1 cellular context compared by ENCODE assay signal in genomic region chr3:50356553-50356952, GRCh38.
A peak's percentile ranks its signal among the peaks of the same experiment; 100 is the strongest.
TF ChIP-seq lines count a peak whose summit lies in the region.

No MANE protein-coding gene starts in this region.

TF ChIP-seq in HepG2, 621 proteins besides CTCF, POLR2A, EP300 and RAD21:
- 0 out of 2 replicates have a peak, but pooled peaks have one; percentile 7 for TF ChIP-seq ZFY (CRISPR knock-in tag; IDR thresholded peaks at IDR 0.05)
- TF ChIP-seq HDAC1 (CRISPR knock-in tag; IDR thresholded peaks at IDR 0.05): no peak
- no peak for TF ChIP-seq MED13 (CRISPR knock-in tag; IDR thresholded peaks at IDR 0.05)
- no peak for TF ChIP-seq ZNF564 (CRISPR knock-in tag; IDR thresholded peaks at IDR 0.05)
- TF ChIP-seq ZNF143 (CRISPR knock-in tag; IDR thresholded peaks at IDR 0.05): no peak
- 0 out of 2 replicates have a peak, but pooled peaks have one; percentile 5 for TF ChIP-seq FOSL2 (CRISPR knock-in tag; IDR thresholded peaks at IDR 0.05)
- TF ChIP-seq ZKSCAN8 (CRISPR knock-in tag; IDR thresholded peaks at IDR 0.05; ENCODE audit: borderline replicate concordance): no peak
- TF ChIP-seq, protein P1, sequence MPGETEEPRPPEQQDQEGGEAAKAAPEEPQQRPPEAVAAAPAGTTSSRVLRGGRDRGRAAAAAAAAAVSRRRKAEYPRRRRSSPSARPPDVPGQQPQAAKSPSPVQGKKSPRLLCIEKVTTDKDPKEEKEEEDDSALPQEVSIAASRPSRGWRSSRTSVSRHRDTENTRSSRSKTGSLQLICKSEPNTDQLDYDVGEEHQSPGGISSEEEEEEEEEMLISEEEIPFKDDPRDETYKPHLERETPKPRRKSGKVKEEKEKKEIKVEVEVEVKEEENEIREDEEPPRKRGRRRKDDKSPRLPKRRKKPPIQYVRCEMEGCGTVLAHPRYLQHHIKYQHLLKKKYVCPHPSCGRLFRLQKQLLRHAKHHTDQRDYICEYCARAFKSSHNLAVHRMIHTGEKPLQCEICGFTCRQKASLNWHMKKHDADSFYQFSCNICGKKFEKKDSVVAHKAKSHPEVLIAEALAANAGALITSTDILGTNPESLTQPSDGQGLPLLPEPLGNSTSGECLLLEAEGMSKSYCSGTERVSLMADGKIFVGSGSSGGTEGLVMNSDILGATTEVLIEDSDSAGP (CRISPR knock-in tag; IDR thresholded peaks at IDR 0.05; ENCODE audit: borderline replicate concordance): peak; percentile 21; the same call in 1 of the 2 replicates
- TF ChIP-seq ARNTL (CRISPR knock-in tag; IDR thresholded peaks at IDR 0.05): no peak
- TF ChIP-seq ZNF329 (CRISPR knock-in tag; IDR thresholded peaks at IDR 0.05; ENCODE audit: low read depth): no peak
- no peak for TF ChIP-seq TARDBP (CRISPR knock-in tag; IDR thresholded peaks at IDR 0.05)
- no peak for TF ChIP-seq KDM5B (CRISPR knock-in tag; IDR thresholded peaks at IDR 0.05; ENCODE audit: borderline replicate concordance)
